In the genomic region with DNA sequence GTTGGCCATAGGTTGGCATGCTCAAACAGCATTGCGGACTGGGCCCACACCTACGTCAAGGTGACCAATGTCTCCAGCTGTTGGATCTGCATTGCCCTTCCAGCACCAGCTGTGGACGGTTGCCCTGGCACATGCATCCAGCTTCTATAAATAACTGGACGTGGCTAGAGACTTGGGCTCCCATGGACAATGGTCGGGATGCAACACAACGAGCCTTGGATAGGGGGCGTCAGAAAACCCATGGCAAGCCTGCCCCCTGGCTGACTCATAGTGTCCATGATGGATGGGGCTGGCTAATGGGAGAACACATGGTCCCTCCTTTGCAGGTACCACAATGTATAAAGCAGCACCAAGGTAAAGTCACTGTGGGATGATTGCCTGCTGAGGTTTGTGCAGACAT, we compare ENCODE assay signal across 20 cellular contexts.
"Had no signal": no experiment of that assay in that cellular context is flagged by ENCODE, and none has a peak within 500 bp of the region (broad histone marks: within the 10 kb centered on the region; RNA-seq: fewer than 3 reads in every experiment).

No MANE protein-coding gene starts in this region.

- H3K79me2 ChIP-seq: parathyroid adenoma had no signal

- H3K9me3 ChIP-seq: psoas muscle, right lobe of liver, tibial nerve, upper lobe of right lung had no signal

- H3K4me3 Mint-ChIP-seq: naive thymus-derived CD4-positive, alpha-beta T cell; nephron progenitor cell; stimulated activated memory B cell treated with anti-CD40 and anti-IgM and Interleukin-4, amounts not matched to agents 10 μg/mL and 1 μg/mL and 100 μg/mL, for 72 hours; stimulated activated naive CD8-positive, alpha-beta T cell treated with anti-CD3 and anti-CD28 coated beads, Interleukin-15, Interleukin-2, amounts not matched to agents 100 ng/mL and 50 ng/mL, for 24 hours had no signal

- H3K27me3 ChIP-seq: dorsolateral prefrontal cortex, right lobe of liver, tibial nerve, upper lobe of right lung had no signal

- H3K4me1 Mint-ChIP-seq: naive thymus-derived CD4-positive, alpha-beta T cell; stimulated activated memory B cell treated with anti-CD40 and anti-IgM and Interleukin-4, amounts not matched to agents 10 μg/mL and 1 μg/mL and 100 μg/mL, for 72 hours had no signal

- H2AFZ ChIP-seq: parathyroid adenoma had no signal

- H3K36me3 Mint-ChIP-seq: naive thymus-derived CD4-positive, alpha-beta T cell; stimulated activated memory B cell treated with anti-CD40 and anti-IgM and Interleukin-4, amounts not matched to agents 10 μg/mL and 1 μg/mL and 100 μg/mL, for 72 hours had no signal

- H3K27ac Mint-ChIP-seq: naive thymus-derived CD4-positive, alpha-beta T cell; nephron progenitor cell; stimulated activated memory B cell treated with anti-CD40 and anti-IgM and Interleukin-4, amounts not matched to agents 10 μg/mL and 1 μg/mL and 100 μg/mL, for 72 hours; stimulated activated naive CD8-positive, alpha-beta T cell treated with anti-CD3 and anti-CD28 coated beads, Interleukin-15, Interleukin-2, amounts not matched to agents 100 ng/mL and 50 ng/mL, for 24 hours had no signal

- FAIRE-seq: endometrium, frontal cortex had no signal

- H3K4me3 ChIP-seq: coronary artery, dorsolateral prefrontal cortex, psoas muscle, right lobe of liver, tibial nerve, upper lobe of right lung had no signal

- H3K9me3 Mint-ChIP-seq: nephron progenitor cell; stimulated activated memory B cell treated with anti-CD40 and anti-IgM and Interleukin-4, amounts not matched to agents 10 μg/mL and 1 μg/mL and 100 μg/mL, for 72 hours; stimulated activated naive CD8-positive, alpha-beta T cell treated with anti-CD3 and anti-CD28 coated beads, Interleukin-15, Interleukin-2, amounts not matched to agents 100 ng/mL and 50 ng/mL, for 24 hours had no signal

- H3K4me1 ChIP-seq: parathyroid adenoma, psoas muscle, right lobe of liver, tibial nerve, upper lobe of right lung had no signal

- ATAC-seq: esophagus mucosa; naive thymus-derived CD4-positive, alpha-beta T cell; psoas muscle; right lobe of liver; stimulated activated memory B cell treated with anti-CD40 and anti-IgM and Interleukin-4, amounts not matched to agents 10 μg/mL and 1 μg/mL and 100 μg/mL, for 72 hours; upper lobe of right lung had no signal

- DNase-seq: dorsolateral prefrontal cortex; effector CD8-positive, alpha-beta T cell; kidney glomerular epithelial cell; naive thymus-derived CD4-positive, alpha-beta T cell; nephron progenitor cell; psoas muscle; retina; right lobe of liver; stimulated activated CD4-positive, alpha-beta T cell treated with anti-CD3 and anti-CD28 coated beads, Interleukin-15, amount 100 ng/mL, for 24 hours; stimulated activated CD4-positive, alpha-beta T cell treated with anti-CD3 and anti-CD28 coated beads, Interleukin-1b, Interleukin-23, amount 100 ng/mL, for 48 hours; stimulated activated CD4-positive, alpha-beta T cell treated with anti-CD3 and anti-CD28 coated beads, Interleukin-4, amount 100 ng/mL, for 24 hours; upper lobe of right lung had no signal

- H3K27me3 Mint-ChIP-seq: naive thymus-derived CD4-positive, alpha-beta T cell; stimulated activated memory B cell treated with anti-CD40 and anti-IgM and Interleukin-4, amounts not matched to agents 10 μg/mL and 1 μg/mL and 100 μg/mL, for 72 hours; stimulated activated naive CD8-positive, alpha-beta T cell treated with anti-CD3 and anti-CD28 coated beads, Interleukin-15, Interleukin-2, amounts not matched to agents 100 ng/mL and 50 ng/mL, for 24 hours had no signal

- H3K36me3 ChIP-seq: right lobe of liver, tibial nerve, upper lobe of right lung had no signal

- H3K27ac ChIP-seq: coronary artery, dorsolateral prefrontal cortex, parathyroid adenoma, psoas muscle, right lobe of liver, tibial nerve, upper lobe of right lung had no signal

- H3K9ac ChIP-seq: parathyroid adenoma had no signal
